Comparison of ENCODE assay signal across 10 cellular contexts in genomic region chr5:159905496-159905895, GRCh38. TPM values are rescaled to one million over a fixed set of nuclear protein-coding genes. Genes with fewer than 3 reads are reported as not detected.
DNase-seq lines count a peak whose midpoint lies in the region; ATAC-seq and TF ChIP-seq lines count a peak whose summit lies in the region.
"Had no signal": no experiment of that assay in that cellular context is flagged by ENCODE, and none has a peak within 500 bp of the region (broad histone marks: within the 10 kb centered on the region; RNA-seq: fewer than 3 reads in every experiment).

No MANE protein-coding gene starts in this region.

- POLR2A ChIA-PET in PC-9 (lab: Charles Lee; ENCODE audit: unreplicated experiment), result interaction anchor here (0.6 to 0.8 kb wide), 4 partner anchors 88 to 545 kb away, joined by 3 to 11 read pairs (median 5); no protein-coding TSS in a partner anchor

- peaks cover 12% of the 10 kb centered on the region for H3K27me3 Mint-ChIP-seq in type B pancreatic cell

- no peak for TF ChIP-seq CTCF in PC-9 (conservative IDR thresholded peaks at IDR 0.05)
- TF ChIP-seq CTCF in fibroblast of pulmonary artery (IDR thresholded peaks at IDR 0.05; ENCODE audit: low read length, missing control alignments), result no peak
- TF ChIP-seq CTCF in type B pancreatic cell (conservative IDR thresholded peaks at IDR 0.05), result no peak

- peak; percentile 31 to 53 for ATAC-seq in activated naive CD4-positive, alpha-beta T cell treated with anti-CD3 and anti-CD28 coated beads, Interleukin-2, amount 50 U/mL, for 72 hours
- ATAC-seq in HG03571 (IDR thresholded peaks at IDR 0.05; ENCODE audit: unreplicated experiment), result no peak
- ATAC-seq in HG02884 (IDR thresholded peaks at IDR 0.05; ENCODE audit: unreplicated experiment), result no peak
- ATAC-seq: right cardiac atrium had no signal

- H4K20me1 ChIP-seq in PC-9 (ENCODE audit: insufficient read depth), result no peaks in the 10 kb centered on the region

- H3K4me2 ChIP-seq in PC-9, result peak overlapping the region; percentile 59

- H3K27ac ChIP-seq in PC-9, result peak overlapping the region; percentile 97

- no peaks in the 10 kb centered on the region for H3K36me3 Mint-ChIP-seq in activated naive CD4-positive, alpha-beta T cell treated with anti-CD3 and anti-CD28 coated beads, Interleukin-2, amount 50 U/mL, for 72 hours
- H3K36me3 Mint-ChIP-seq in type B pancreatic cell, result no peaks in the 10 kb centered on the region

- peaks cover 87% of the 10 kb centered on the region for H3K4me1 ChIP-seq in PC-9 (replicated peaks; ENCODE audit: insufficient read depth)

- H3K4me1 Mint-ChIP-seq in type B pancreatic cell (ENCODE audit: unreplicated experiment), result peaks cover 21% of the 10 kb centered on the region

- no peak overlapping the region for H3K27ac Mint-ChIP-seq in activated naive CD4-positive, alpha-beta T cell treated with anti-CD3 and anti-CD28 coated beads, Interleukin-2, amount 50 U/mL, for 72 hours
- peak overlapping the region; percentile 62 for H3K27ac Mint-ChIP-seq in type B pancreatic cell
- H3K27ac Mint-ChIP-seq: activated T-helper 2 cell treated with anti-CD3 and anti-CD28 coated beads, Interferon-gamma antibody, Interleukin-2, Interleukin-4, amounts not matched to agents 10 μg/mL and 5 μg/mL and 100 μg/mL, durations not matched to agents 14 hours and 24 hours and 36 hours had no signal

- no peak overlapping the region for H3K4me3 ChIP-seq in PC-9
- H3K4me3 ChIP-seq in fibroblast of pulmonary artery (replicated peaks; ENCODE audit: low read depth, low read length), result no peak overlapping the region

- peaks cover 36% of the 10 kb centered on the region for H3F3A ChIP-seq in PC-9 (ENCODE audit: insufficient read depth, low read depth)

- H3K36me3 ChIP-seq in PC-9 (ENCODE audit: low read depth), result no peaks in the 10 kb centered on the region

- H2AFZ ChIP-seq in PC-9, result no peak overlapping the region

- H3K9me3 ChIP-seq in PC-9 (ENCODE audit: insufficient read depth, low read depth), result no peaks in the 10 kb centered on the region

- no peak overlapping the region for H3K4me3 Mint-ChIP-seq in type B pancreatic cell

- CTCF ChIA-PET in PC-9 (lab: Charles Lee), result interaction anchor here (1.2 kb wide), 1 partner anchor 31 kb away, joined by 4 read pairs; no protein-coding TSS in a partner anchor

- DNase-seq in activated naive CD4-positive, alpha-beta T cell treated with anti-CD3 and anti-CD28 coated beads, Interleukin-2, amount 50 U/mL, for 72 hours (ENCODE audit: low spot score in 2 of 2), result no peak
- no peak for DNase-seq in activated naive CD4-positive, alpha-beta T cell treated with Interleukin-2 at 50 U/mL for 16 hours
- DNase-seq in PC-9 (peak; percentile 89 to 99), fibroblast of pulmonary artery (ENCODE audit: low read depth) (peak; percentile 60), type B pancreatic cell (ENCODE audit: extremely low spot score, unreplicated experiment) (no peak), RPMI8226 (no peak)
- DNase-seq: right cardiac atrium had no signal

- no peaks in the 10 kb centered on the region for H3K79me2 ChIP-seq in PC-9 (ENCODE audit: low read depth)

- H3K9me3 Mint-ChIP-seq in activated naive CD4-positive, alpha-beta T cell treated with anti-CD3 and anti-CD28 coated beads, Interleukin-2, amount 50 U/mL, for 72 hours, result no peaks in the 10 kb centered on the region
- no peaks in the 10 kb centered on the region for H3K9me3 Mint-ChIP-seq in type B pancreatic cell
- H3K9me3 Mint-ChIP-seq: activated T-helper 2 cell treated with anti-CD3 and anti-CD28 coated beads, Interferon-gamma antibody, Interleukin-2, Interleukin-4, amounts not matched to agents 10 μg/mL and 5 μg/mL and 100 μg/mL, durations not matched to agents 14 hours and 24 hours and 36 hours had no signal

- no TSS peak for BruUV-seq in PC-9 (replicated peaks; lab: Mats Ljungman, UMichigan)

- no peaks in the 10 kb centered on the region for H3K9me2 ChIP-seq in PC-9 (ENCODE audit: insufficient read depth)

- no peaks in the 10 kb centered on the region for H3K27me3 ChIP-seq in PC-9 (ENCODE audit: insufficient read depth, low read depth)

- intact Hi-C loops in PC-9 (cut with micrococcal nuclease; ENCODE audit: unreplicated experiment), result loop anchor here (1.0 to 5.0 kb wide), 5 partner anchors 8 to 563 kb away; no protein-coding TSS in a partner anchor

RNA-seq across cellular contexts. Expression of gene ADRA1B, which starts 10.8 kb away (rescaled TPM):
- not detected for total RNA-seq in activated naive CD4-positive, alpha-beta T cell treated with anti-CD3 and anti-CD28 coated beads, Interleukin-2, amount 50 U/mL, for 72 hours
- 4.6 and 6.0 TPM in 2 replicates for total RNA-seq in PC-9 (2021)
- total RNA-seq in type B pancreatic cell (ENCODE audit: low replicate concordance), result 2.9 and 9.9 TPM in 2 replicates
- total RNA-seq: activated T-helper 2 cell treated with anti-CD3 and anti-CD28 coated beads, Interferon-gamma antibody, Interleukin-2, Interleukin-4, amounts not matched to agents 10 μg/mL and 5 μg/mL and 100 μg/mL, durations not matched to agents 14 hours and 24 hours and 36 hours had no signal

Comparison
In these comparisons a context has a peak if more than half of its experiments do, and no peak if none do; other contexts are left out.
1. ATAC-seq: peak in activated naive CD4-positive, alpha-beta T cell treated with anti-CD3 and anti-CD28 coated beads, Interleukin-2, amount 50 U/mL, for 72 hours (2 of 2); none in HG03571 (single experiment) and HG02884 (single experiment).
2. DNase-seq: peak in PC-9 (2 of 2) and fibroblast of pulmonary artery (single experiment); none in activated naive CD4-positive, alpha-beta T cell treated with anti-CD3 and anti-CD28 coated beads, Interleukin-2, amount 50 U/mL, for 72 hours (0 of 2), activated naive CD4-positive, alpha-beta T cell treated with Interleukin-2 at 50 U/mL for 16 hours (single experiment), type B pancreatic cell (single experiment) and RPMI8226 (single experiment).